8 cellular contexts compared by ENCODE assay signal in the genomic region with DNA sequence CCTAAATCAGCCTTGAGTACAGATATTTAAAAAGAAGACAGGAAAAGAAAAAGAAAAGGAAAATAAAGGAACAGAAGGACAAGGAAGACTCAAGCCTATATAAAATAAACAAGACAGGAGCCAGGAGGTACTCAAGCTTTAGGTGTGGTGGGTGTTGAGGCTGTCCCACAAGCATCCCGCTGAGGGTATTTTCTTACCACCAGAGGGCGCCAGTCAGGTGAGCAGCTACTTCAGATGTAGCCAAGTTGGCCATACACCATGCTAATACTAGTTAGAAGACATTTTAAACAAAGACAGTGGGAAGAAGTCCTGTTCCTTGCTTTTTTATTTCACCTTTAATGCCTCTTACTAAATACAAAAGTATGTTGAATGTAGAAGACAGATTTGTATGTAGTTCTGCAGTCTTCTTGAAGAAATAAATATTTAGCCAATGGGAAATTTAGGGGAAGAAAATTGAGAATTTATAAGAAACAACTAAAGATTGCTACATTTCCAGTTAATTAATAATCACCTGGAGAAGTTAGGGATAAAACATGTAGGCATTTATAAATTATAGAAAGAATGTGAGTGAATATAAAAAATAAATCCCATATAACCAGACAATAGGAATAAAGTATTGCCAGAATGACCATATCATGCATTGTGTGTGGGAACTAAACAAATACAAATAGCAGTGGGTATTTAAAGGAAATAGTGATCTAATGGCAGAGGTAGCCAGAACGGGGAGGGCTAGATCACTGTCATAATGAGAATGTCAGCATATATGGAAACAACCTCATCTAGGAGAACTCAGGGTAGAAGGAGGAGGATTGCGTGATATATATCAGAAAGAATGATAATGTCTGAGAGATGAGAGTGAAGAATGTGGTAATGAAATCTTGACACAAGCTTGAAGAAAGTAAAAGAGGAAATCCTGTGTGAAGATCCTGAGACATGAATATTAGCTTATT.
DNase-seq lines count a peak whose midpoint lies in the region; ATAC-seq and TF ChIP-seq lines count a peak whose summit lies in the region.

No MANE protein-coding gene starts in this region.

- ATAC-seq in GM19324 (IDR thresholded peaks at IDR 0.05; ENCODE audit: low FRiP score, unreplicated experiment) (peak; percentile 77), HG03432 (IDR thresholded peaks at IDR 0.05; ENCODE audit: unreplicated experiment) (peak; percentile 82)

- H3K27ac Mint-ChIP-seq in Caco-2 (ENCODE audit: unreplicated experiment), result no peak overlapping the region

- H3K4me1 Mint-ChIP-seq in Caco-2 (ENCODE audit: low read depth, unreplicated experiment), result no peaks in the 10 kb centered on the region

- no peak overlapping the region for H3K4me3 Mint-ChIP-seq in Caco-2 (ENCODE audit: unreplicated experiment)

- intact Hi-C loops in Caco-2 (cut with micrococcal nuclease; ENCODE audit: unreplicated experiment), result loop anchor here (1.0 kb wide), 4 partner anchors 27 to 446 kb away; no protein-coding TSS in a partner anchor

- H3K9me3 ChIP-seq in Caco-2, result no peaks in the 10 kb centered on the region

- CTCF ChIA-PET in Caco-2 (lab: Charles Lee), result interaction anchor here (1.0 to 1.7 kb wide), 8 partner anchors 23 to 446 kb away, joined by 3 to 13 read pairs (median 4); no protein-coding TSS in a partner anchor

- peak; percentile 77 to 83 for DNase-seq in Caco-2
- peak; percentile 93 for DNase-seq in OCI-M1 (lab: John Stamatoyannopoulos, UW)
- peak; percentile 66 for DNase-seq in activated T-cell treated with anti-CD3 and anti-CD28 coated beads, Interleukin-2, amount 50 U/mL, for 1 hour
- peak; percentile 80 for DNase-seq in fibroblast of the aortic adventitia (ENCODE audit: low read depth)
- peak; percentile 44 for DNase-seq in pons (ENCODE audit: low spot score)
- DNase-seq in ureter (ENCODE audit: low spot score), result peak; percentile 64

- H3K4me1 ChIP-seq in Caco-2, result no peaks in the 10 kb centered on the region

- H3K4me3 ChIP-seq in Caco-2 (ENCODE audit: low read depth, low read length), result no peak overlapping the region
- H3K4me3 ChIP-seq in fibroblast of the aortic adventitia (ENCODE audit: low read depth, low read length), result no peak overlapping the region

- no peaks in the 10 kb centered on the region for H3K9me3 Mint-ChIP-seq in Caco-2 (ENCODE audit: unreplicated experiment)

- no peaks in the 10 kb centered on the region for H3K27me3 ChIP-seq in Caco-2 (replicated peaks; ENCODE audit: control insufficient read depth, insufficient read depth, low read length)

- TF ChIP-seq CTCF in Caco-2 (IDR thresholded peaks at IDR 0.05; ENCODE audit: insufficient read depth in 1 of 2, low read depth in 1 of 2, low read length in 1 of 2, severe bottlenecking in 1 of 2, unreplicated experiment in 1 of 2) (peak; percentile 61 to 73), fibroblast of the aortic adventitia (IDR thresholded peaks at IDR 0.05; ENCODE audit: insufficient read depth, low read length) (peak; percentile 87)

- H3K27me3 Mint-ChIP-seq in Caco-2 (ENCODE audit: insufficient read depth, unreplicated experiment), result no peaks in the 10 kb centered on the region

- BruUV-seq in Caco-2 (replicated peaks; lab: Mats Ljungman, UMichigan), result no TSS peak

- POLR2A ChIA-PET in Caco-2 (lab: Charles Lee), result no interaction called here

- H3K36me3 Mint-ChIP-seq in Caco-2 (ENCODE audit: insufficient read depth, unreplicated experiment), result no peaks in the 10 kb centered on the region

- no peaks in the 10 kb centered on the region for H3K36me3 ChIP-seq in Caco-2 (ENCODE audit: control insufficient read depth, insufficient read depth, low read length)
